14 cellular contexts compared by ENCODE assay signal in genomic region chr3:123636431-123636841, GRCh38. TPM values are rescaled to one million over a fixed set of nuclear protein-coding genes. Genes with fewer than 3 reads are reported as not detected.
DNase-seq lines count a peak whose midpoint lies in the region; ATAC-seq and TF ChIP-seq lines count a peak whose summit lies in the region.
"Had no signal": no experiment of that assay in that cellular context is flagged by ENCODE, and none has a peak within 500 bp of the region (broad histone marks: within the 10 kb centered on the region; RNA-seq: fewer than 3 reads in every experiment).

No MANE protein-coding gene starts in this region.

- H3K9me3 ChIP-seq in esophagus squamous epithelium, result no peaks in the 10 kb centered on the region
- no peaks in the 10 kb centered on the region for H3K9me3 ChIP-seq in osteoblast (ENCODE audit: low read depth, low read length)
- no peaks in the 10 kb centered on the region for H3K9me3 ChIP-seq in Karpas-422 (ENCODE audit: low read length)
- H3K9me3 ChIP-seq: BLaER1 had no signal

- peak overlapping the region; percentile 80; the same call in 1 of the 2 replicates for H3K27ac Mint-ChIP-seq in GM23338
- H3K27ac Mint-ChIP-seq: memory B cell had no signal

- intact Hi-C loops in esophagus squamous epithelium (cut with DNase I), result no loop called here

- peak overlapping the region; percentile 55 for H3K4me2 ChIP-seq in GM23338
- no peak overlapping the region for H3K4me2 ChIP-seq in osteoblast (ENCODE audit: insufficient read depth, low read length)
- H3K4me2 ChIP-seq in Karpas-422 (ENCODE audit: low read depth, low read length, poor library complexity, severe bottlenecking), result no peak overlapping the region
- H3K4me2 ChIP-seq: BLaER1, KMS-11 had no signal

- no peaks in the 10 kb centered on the region for H3K9me3 Mint-ChIP-seq in GM23338
- H3K9me3 Mint-ChIP-seq: memory B cell had no signal

- H3K4me3 ChIP-seq in GM23338, result no peak overlapping the region
- no peak overlapping the region for H3K4me3 ChIP-seq in esophagus squamous epithelium
- no peak overlapping the region for H3K4me3 ChIP-seq in osteoblast (ENCODE audit: insufficient read depth, low read length)
- H3K4me3 ChIP-seq in Karpas-422 (ENCODE audit: low read length), result no peak overlapping the region
- H3K4me3 ChIP-seq: BLaER1, SK-N-MC had no signal

- DNase-seq in GM23338 (ENCODE audit: low spot score) (peak; percentile 94), NCI-H2171 (lab: John Stamatoyannopoulos, UW) (peak; percentile 46), esophagus squamous epithelium (lab: John Stamatoyannopoulos, UW) (no peak), osteoblast (ENCODE audit: insufficient read length, low spot score, missing footprints) (peak; percentile 72), globus pallidus (ENCODE audit: low spot score) (no peak), Karpas-422 (no peak)
- DNase-seq in activated CD4-positive, alpha-beta T cell treated with anti-CD3 and anti-CD28 coated beads for 48 hours, result no peak
- DNase-seq: cortex of kidney, NCI-H446 had no signal

- H3K27me3 ChIP-seq in GM23338 (ENCODE audit: insufficient read depth) (no peaks in the 10 kb centered on the region), esophagus squamous epithelium (no peaks in the 10 kb centered on the region), osteoblast (ENCODE audit: insufficient read depth, low read length) (no peaks in the 10 kb centered on the region), Karpas-422 (ENCODE audit: low read length) (no peaks in the 10 kb centered on the region)
- H3K27me3 ChIP-seq: BLaER1 had no signal

- no peak for TF ChIP-seq CTCF in GM23338 (conservative IDR thresholded peaks at IDR 0.05; ENCODE audit: low read depth in 2 of 2)
- no peak for TF ChIP-seq CTCF in esophagus squamous epithelium (IDR thresholded peaks at IDR 0.05)
- no peak for TF ChIP-seq CTCF in osteoblast (IDR thresholded peaks at IDR 0.05; ENCODE audit: extremely low read depth, low read depth, low read length)

- H4K20me1 ChIP-seq in GM23338 (replicated peaks; ENCODE audit: insufficient read depth) (no peaks in the 10 kb centered on the region), osteoblast (ENCODE audit: insufficient read depth, low read length) (peaks cover 10% of the 10 kb centered on the region), Karpas-422 (ENCODE audit: insufficient read depth, low read depth, low read length) (no peaks in the 10 kb centered on the region)
- H4K20me1 ChIP-seq: BLaER1 had no signal

- no peak overlapping the region for H3K9ac ChIP-seq in Karpas-422 (ENCODE audit: low read length)
- H3K9ac ChIP-seq: BLaER1, KMS-11 had no signal

- H3K36me3 Mint-ChIP-seq in GM23338 (ENCODE audit: low read depth), result no peaks in the 10 kb centered on the region

- H3K36me3 ChIP-seq in GM23338 (ENCODE audit: insufficient read depth) (no peaks in the 10 kb centered on the region), esophagus squamous epithelium (peaks cover 0 to 38% (median 0%) of the 10 kb centered on the region in 3 donors), osteoblast (ENCODE audit: insufficient read depth, low read length) (peaks cover 67% of the 10 kb centered on the region), Karpas-422 (ENCODE audit: insufficient read depth, low read length) (no peaks in the 10 kb centered on the region)

- TF ChIP-seq POLR2A in esophagus squamous epithelium (IDR thresholded peaks at IDR 0.05), result no peak

- H3K27me3 Mint-ChIP-seq in GM23338 (ENCODE audit: insufficient read depth, low read depth, poor library complexity), result peaks cover 13% of the 10 kb centered on the region

- H3K4me1 ChIP-seq in GM23338 (ENCODE audit: insufficient read depth), result peaks cover 34% of the 10 kb centered on the region
- H3K4me1 ChIP-seq in esophagus squamous epithelium, result peaks cover 12 to 66% (median 12%) of the 10 kb centered on the region in 3 donors
- H3K4me1 ChIP-seq in osteoblast (ENCODE audit: insufficient read depth, low read length), result peaks cover 12% of the 10 kb centered on the region
- H3K4me1 ChIP-seq in Karpas-422 (ENCODE audit: low read length), result no peaks in the 10 kb centered on the region

- H3K9me2 ChIP-seq in GM23338 (ENCODE audit: insufficient read depth) (no peaks in the 10 kb centered on the region), Karpas-422 (replicated peaks; ENCODE audit: insufficient read depth, low read length) (no peaks in the 10 kb centered on the region)

- no peak overlapping the region for H2AFZ ChIP-seq in GM23338
- no peak overlapping the region for H2AFZ ChIP-seq in osteoblast (ENCODE audit: low read length)
- H2AFZ ChIP-seq in Karpas-422 (ENCODE audit: low read length), result no peak overlapping the region

- H3K4me3 Mint-ChIP-seq in GM23338, result 0 out of 3 replicates have a peak overlapping the region, but pooled peaks have one; percentile 19
- H3K4me3 Mint-ChIP-seq: memory B cell had no signal

- 94 to 100% methylated on average over 3 of the region's 8 CpGs for WGBS in esophagus squamous epithelium, 2 donors

- H3K27ac ChIP-seq in GM23338 (ENCODE audit: low read depth), result 0 out of 2 replicates have a peak overlapping the region, but pooled peaks have one; percentile 37
- peak overlapping the region in 3 of 4 donors; percentile 18 to 75 (median 68) for H3K27ac ChIP-seq in esophagus squamous epithelium
- no peak overlapping the region for H3K27ac ChIP-seq in osteoblast (ENCODE audit: low read depth, low read length)
- H3K27ac ChIP-seq in Karpas-422 (ENCODE audit: low read length), result no peak overlapping the region
- H3K27ac ChIP-seq: BLaER1, KMS-11, SK-N-MC had no signal

- H3K4me1 Mint-ChIP-seq in GM23338, result peaks cover 60% of the 10 kb centered on the region
- H3K4me1 Mint-ChIP-seq: memory B cell had no signal

- no peaks in the 10 kb centered on the region for H3K79me2 ChIP-seq in GM23338 (replicated peaks; ENCODE audit: insufficient read depth)
- no peaks in the 10 kb centered on the region for H3K79me2 ChIP-seq in osteoblast (ENCODE audit: insufficient read depth, low read length)
- no peaks in the 10 kb centered on the region for H3K79me2 ChIP-seq in Karpas-422 (ENCODE audit: low read length)

- ATAC-seq in GM23338 (peak; percentile 91), GM21423 (IDR thresholded peaks at IDR 0.05; ENCODE audit: unreplicated experiment) (no peak)

- no peaks in the 10 kb centered on the region; the same call in 1 of the 2 replicates for H3F3A ChIP-seq in GM23338 (replicated peaks; ENCODE audit: low read depth)

TF ChIP-seq in GM23338, 12 proteins besides CTCF, POLR2A, EP300 and RAD21 (continues in another document):
- TF ChIP-seq ZNF114 (CRISPR knock-in tag; IDR thresholded peaks at IDR 0.05), result no peak
- TF ChIP-seq STAT1 (IDR thresholded peaks at IDR 0.05; ENCODE audit: unreplicated experiment), result no peak
- TF ChIP-seq NANOG (IDR thresholded peaks at IDR 0.05; ENCODE audit: borderline replicate concordance), result no peak
- no peak for TF ChIP-seq ZNF331 (CRISPR knock-in tag; IDR thresholded peaks at IDR 0.05; ENCODE audit: low read depth)
- TF ChIP-seq EZH2phosphoT487 (IDR thresholded peaks at IDR 0.05; ENCODE audit: unreplicated experiment), result no peak
- TF ChIP-seq ETS1 (IDR thresholded peaks at IDR 0.05), result no peak
- TF ChIP-seq CREB1 (CRISPR knock-in tag; IDR thresholded peaks at IDR 0.05; ENCODE audit: low read depth), result no peak

RNA-seq across cellular contexts. Expression of gene HACD2, which starts 51.6 kb away (rescaled TPM):
- total RNA-seq in GM23338 (2014; rRNA removed; shearing (Covaris generic)), result 29.9 and 31.5 TPM in 2 replicates
- 12.5 and 13.4 TPM in 2 replicates for polyA plus RNA-seq in GM23338 (2016; fragmentation: Nextera tagmentation; extraction: Ambion mirVana)
- 10 to 100 TPM; 28.4 to 46.6 (median 34.9) TPM for total RNA-seq in esophagus squamous epithelium
- 22.7 and 27.5 TPM in 2 replicates for total RNA-seq in osteoblast
- total RNA-seq in Karpas-422 (2014; rRNA removed; shearing (Covaris generic); ENCODE audit: low replicate concordance), result 35.2 and 75.7 TPM in 2 replicates

Comparison
In these comparisons a context has a peak if more than half of its experiments do, and no peak if none do; other contexts are left out.
1. DNase-seq: peak in GM23338 (single experiment), NCI-H2171 (single experiment) and osteoblast (single experiment); none in esophagus squamous epithelium (single experiment), activated CD4-positive, alpha-beta T cell treated with anti-CD3 and anti-CD28 coated beads for 48 hours (single experiment), globus pallidus (single experiment) and Karpas-422 (single experiment).
2. H3K27ac ChIP-seq: peak in GM23338 (single experiment) and esophagus squamous epithelium (3 of 4); none in osteoblast (single experiment) and Karpas-422 (single experiment).